In genomic region chr10:124728071-124728829, GRCh38 we compare ENCODE assay signal across 8 cellular contexts. TPM values are rescaled to one million over a fixed set of nuclear protein-coding genes. Genes with fewer than 3 reads are reported as not detected.
A peak's percentile ranks its signal among the peaks of the same experiment; 100 is the strongest.
DNase-seq lines count a peak whose midpoint lies in the region; ATAC-seq and TF ChIP-seq lines count a peak whose summit lies in the region.

No MANE protein-coding gene starts in this region.

- peak; percentile 65 for DNase-seq in activated effector memory CD4-positive, alpha-beta T cell treated with anti-CD3 and anti-CD28 coated beads, Interleukin-2, amount 50 U/mL, for 16 hours
- DNase-seq in activated effector memory CD4-positive, alpha-beta T cell treated with Interleukin-2 at 50 U/mL for 16 hours, result no peak
- peak in 5 of 7 donors; percentile 33 to 73 (median 51) for DNase-seq in adrenal gland
- peak; percentile 83 for DNase-seq in mesendoderm
- DNase-seq in upper lobe of left lung, result no peak
- DNase-seq in NCI-H2081 (lab: John Stamatoyannopoulos, UW), result no peak
- no peak for DNase-seq in A673 (ENCODE audit: low spot score)
- no peak for DNase-seq in osteocyte (ENCODE audit: extremely low spot score, unreplicated experiment)

- H2BK120ac ChIP-seq in mesendoderm (ENCODE audit: low read depth, low read length), result no peak overlapping the region

- peaks cover 30% of the 10 kb centered on the region for H3K79me1 ChIP-seq in mesendoderm (ENCODE audit: low read length)

- peaks cover 14% of the 10 kb centered on the region for H3K4me1 Mint-ChIP-seq in osteocyte (ENCODE audit: unreplicated experiment)

- H3K4me1 ChIP-seq in adrenal gland (replicated peaks in 1 of 2) (peaks cover 70 to 98% of the 10 kb centered on the region in 2 donors), mesendoderm (ENCODE audit: control insufficient read depth, low read depth, low read length) (peaks cover 12% of the 10 kb centered on the region), upper lobe of left lung (peaks cover 66 to 91% (median 70%) of the 10 kb centered on the region in 4 donors), A673 (ENCODE audit: insufficient read depth, low read length, poor library complexity, severe bottlenecking) (no peaks in the 10 kb centered on the region)

- POLR2A ChIA-PET in A673 (lab: Charles Lee; ENCODE audit: low non-redundant PET), result no interaction called here

- H3K27ac ChIP-seq in adrenal gland (peak overlapping the region; percentile 56 to 86 (median 81)), mesendoderm (ENCODE audit: low read depth, low read length) (no peak overlapping the region), upper lobe of left lung (peak overlapping the region; percentile 81 to 84 (median 83)), A673 (ENCODE audit: low read depth, low read length, poor library complexity, severe bottlenecking) (no peak overlapping the region)

- H2BK15ac ChIP-seq in mesendoderm (replicated peaks; ENCODE audit: low read depth), result no peak overlapping the region

- H3K36me3 ChIP-seq in adrenal gland (replicated peaks in 1 of 2), result no peaks in the 10 kb centered on the region
- no peaks in the 10 kb centered on the region for H3K36me3 ChIP-seq in mesendoderm (ENCODE audit: control insufficient read depth, insufficient read depth, low read length)
- H3K36me3 ChIP-seq in upper lobe of left lung, result peaks cover 0 to 6% (median 0%) of the 10 kb centered on the region in 4 donors
- no peaks in the 10 kb centered on the region for H3K36me3 ChIP-seq in A673 (ENCODE audit: insufficient read depth, low read length, poor library complexity, severe bottlenecking)

- no peak overlapping the region for H3K23ac ChIP-seq in mesendoderm (ENCODE audit: low read length)

- H3K27me3 ChIP-seq in adrenal gland (no peaks in the 10 kb centered on the region), mesendoderm (ENCODE audit: insufficient read depth, low read length, poor library complexity) (no peaks in the 10 kb centered on the region), upper lobe of left lung (no peaks in the 10 kb centered on the region), A673 (replicated peaks; ENCODE audit: insufficient read depth, low read depth, low read length, poor library complexity) (no peaks in the 10 kb centered on the region)

- H3K4me2 ChIP-seq in mesendoderm (ENCODE audit: low read length), result no peak overlapping the region

- H3K9me3 ChIP-seq in adrenal gland (replicated peaks in 1 of 3), result no peaks in the 10 kb centered on the region
- no peaks in the 10 kb centered on the region for H3K9me3 ChIP-seq in upper lobe of left lung
- H3K9me3 ChIP-seq in A673 (ENCODE audit: low read depth, low read length, poor library complexity, severe bottlenecking), result no peaks in the 10 kb centered on the region

- peaks cover 3% of the 10 kb centered on the region for H3K79me2 ChIP-seq in mesendoderm (ENCODE audit: control insufficient read depth, insufficient read depth, low read length)

- H3K4ac ChIP-seq in mesendoderm (ENCODE audit: low read depth, low read length), result no peak overlapping the region

- H3K9me3 Mint-ChIP-seq in osteocyte (ENCODE audit: unreplicated experiment), result no peaks in the 10 kb centered on the region

- H3K27ac Mint-ChIP-seq in osteocyte (ENCODE audit: unreplicated experiment), result no peak overlapping the region

- H3K4me3 ChIP-seq in adrenal gland (no peak overlapping the region), mesendoderm (ENCODE audit: low read length) (no peak overlapping the region), upper lobe of left lung (no peak overlapping the region), A673 (ENCODE audit: low read depth, low read length, poor library complexity, severe bottlenecking) (no peak overlapping the region)

- H4K8ac ChIP-seq in mesendoderm (ENCODE audit: low read depth, low read length), result no peak overlapping the region

- no TSS peak for BruUV-seq in A673 (replicated peaks; lab: Mats Ljungman, UMichigan)

- intact Hi-C loops in adrenal gland (cut with DNase I), result no loop called here
- intact Hi-C loops in A673 (cut with micrococcal nuclease; ENCODE audit: unreplicated experiment), result no loop called here

- H3K18ac ChIP-seq in mesendoderm (ENCODE audit: low read length), result no peak overlapping the region

- H3K56ac ChIP-seq in mesendoderm (ENCODE audit: low read length), result no peak overlapping the region

- peak in 2 of 4 donors; percentile 38 to 67 for TF ChIP-seq EP300 in upper lobe of left lung (IDR thresholded peaks at IDR 0.05)

- no peak overlapping the region for H3K4me3 Mint-ChIP-seq in osteocyte (ENCODE audit: unreplicated experiment)

- peak; percentile 35 to 78 for ATAC-seq in upper lobe of left lung (ENCODE audit: low FRiP score in 2 of 2)

- no peak overlapping the region for H3K9ac ChIP-seq in mesendoderm (ENCODE audit: low read length)

- TF ChIP-seq POLR2A in adrenal gland (IDR thresholded peaks at IDR 0.05) (no peak), upper lobe of left lung (IDR thresholded peaks at IDR 0.05) (peak in 1 of 4 donors; percentile 26)

- CTCF ChIA-PET in A673 (lab: Charles Lee), result no interaction called here

- TF ChIP-seq CTCF in adrenal gland (IDR thresholded peaks at IDR 0.05), result no peak
- TF ChIP-seq CTCF in upper lobe of left lung (IDR thresholded peaks at IDR 0.05), result no peak
- no peak for TF ChIP-seq CTCF in A673 (conservative IDR thresholded peaks at IDR 0.05; ENCODE audit: low read depth, low read length)
- TF ChIP-seq CTCF in osteocyte (IDR thresholded peaks at IDR 0.05), result no peak

- 70 to 85% (median 70%) methylated on average over 11 to 14 of the region's 14 CpGs for WGBS in adrenal gland, 4 donors
- no CpG with 5 or more reads among the region's 14 CpGs for WGBS in mesendoderm (ENCODE audit: extremely low coverage, insufficient coverage, low lambda C conversion rate)
- 48 to 56% methylated on average over 11 to 14 of the region's 14 CpGs for WGBS in upper lobe of left lung, 2 donors

- no peak overlapping the region for H4K5ac ChIP-seq in mesendoderm (ENCODE audit: low read length)

- peaks cover 2% of the 10 kb centered on the region for H3K36me3 Mint-ChIP-seq in osteocyte (ENCODE audit: unreplicated experiment)

- H2BK5ac ChIP-seq in mesendoderm (ENCODE audit: low read length), result no peak overlapping the region

- H2AK5ac ChIP-seq in mesendoderm (ENCODE audit: low read length), result no peak overlapping the region

- no peaks in the 10 kb centered on the region for H3K27me3 Mint-ChIP-seq in osteocyte (ENCODE audit: unreplicated experiment)

RNA-seq across cellular contexts. Expression of gene FAM53B, which starts 15.9 kb away (rescaled TPM):
- total RNA-seq in adrenal gland (10 to 100 TPM; 37.7 to 90.9 (median 82.3) TPM), upper lobe of left lung (10 to 100 TPM; 35.8 to 62.5 (median 47.8) TPM), A673 (2021) (18.3 and 19.8 TPM in 2 replicates), osteocyte (14.7 and 17.0 TPM in 2 replicates)
- 10 to 100 TPM; 15.1 to 56.7 (median 17.8) TPM for polyA plus RNA-seq in adrenal gland
- polyA plus RNA-seq in mesendoderm (2013, experiment 1 of 2), result 9.4 TPM
- 9.3 TPM for polyA plus RNA-seq in mesendoderm (2013, experiment 2 of 2)

Comparison
In these comparisons a context has a peak if more than half of its experiments do, and no peak if none do; other contexts are left out.
1. DNase-seq: peak in activated effector memory CD4-positive, alpha-beta T cell treated with anti-CD3 and anti-CD28 coated beads, Interleukin-2, amount 50 U/mL, for 16 hours (single experiment), adrenal gland (5 of 7) and mesendoderm (single experiment); none in activated effector memory CD4-positive, alpha-beta T cell treated with Interleukin-2 at 50 U/mL for 16 hours (single experiment), upper lobe of left lung (0 of 2), NCI-H2081 (0 of 2), A673 (single experiment) and osteocyte (single experiment).
2. H3K27ac ChIP-seq: peak in adrenal gland (5 of 5) and upper lobe of left lung (4 of 4); none in mesendoderm (single experiment) and A673 (single experiment).